17 cellular contexts compared by ENCODE assay signal in genomic region chr1:101109791-101110190, GRCh38.
"Had no signal": no experiment of that assay in that cellular context is flagged by ENCODE, and none has a peak within 500 bp of the region (broad histone marks: within the 10 kb centered on the region; RNA-seq: fewer than 3 reads in every experiment).

No MANE protein-coding gene starts in this region.

- H3K27ac ChIP-seq: coronary artery, prostate gland, right lobe of liver, VCaP had no signal

- DNase-seq: activated CD4-positive, alpha-beta T cell treated with anti-CD3 and anti-CD28 coated beads for 36 hours; activated CD8-positive, alpha-beta memory T cell treated with anti-CD3 and anti-CD28 coated beads for 24 hours; effector CD4-positive, alpha-beta T cell; foreskin melanocyte; head of caudate nucleus; left colon; occipital lobe; right lobe of liver; T-helper 9 cell; trophoblast cell had no signal

- H3K27ac Mint-ChIP-seq: activated CD4-positive, alpha-beta T cell treated with anti-CD3 and anti-CD28 coated beads for 36 hours; stimulated activated effector memory CD8-positive, alpha-beta T cell treated with anti-CD3 and anti-CD28 coated beads, Interleukin-12 subunit alpha, Interleukin-12 subunit beta, amount 100 ng/mL, for 72 hours had no signal

- H3K4me1 ChIP-seq: prostate gland had no signal

- H3K9me3 ChIP-seq: prostate gland, right lobe of liver had no signal

- H3K4me3 ChIP-seq: coronary artery, lung, prostate gland, right lobe of liver had no signal

- H3K27me3 ChIP-seq: right lobe of liver had no signal

- H3K27me3 Mint-ChIP-seq: activated CD4-positive, alpha-beta T cell treated with anti-CD3 and anti-CD28 coated beads for 36 hours had no signal

- H3K36me3 ChIP-seq: prostate gland, right lobe of liver had no signal

- H3K36me3 Mint-ChIP-seq: stimulated activated effector memory CD8-positive, alpha-beta T cell treated with anti-CD3 and anti-CD28 coated beads, Interleukin-12 subunit alpha, Interleukin-12 subunit beta, amount 100 ng/mL, for 72 hours had no signal

- H3K4me3 Mint-ChIP-seq: activated CD4-positive, alpha-beta T cell treated with anti-CD3 and anti-CD28 coated beads for 36 hours; natural killer cell treated with Interleukin-12 subunit alpha and Interleukin-12 subunit beta and Interleukin-15 and Interleukin-18, amount 100 ng/mL, for 72 hours; stimulated activated effector memory CD8-positive, alpha-beta T cell treated with anti-CD3 and anti-CD28 coated beads, Interleukin-12 subunit alpha, Interleukin-12 subunit beta, amount 100 ng/mL, for 72 hours had no signal

- ATAC-seq: activated CD4-positive, alpha-beta T cell treated with anti-CD3 and anti-CD28 coated beads for 36 hours; left colon; natural killer cell treated with Interleukin-12 subunit alpha and Interleukin-12 subunit beta and Interleukin-15 and Interleukin-18, amount 100 ng/mL, for 72 hours; SK-N-SH treated with all-trans-retinoic acid at 6 μM for 48 hours; stimulated activated effector memory CD8-positive, alpha-beta T cell treated with anti-CD3 and anti-CD28 coated beads, Interleukin-12 subunit alpha, Interleukin-12 subunit beta, amount 100 ng/mL, for 72 hours had no signal
